Comparison of ENCODE assay signal across 17 cellular contexts in genomic region chr10:80685355-80685754, GRCh38.
DNase-seq lines count a peak whose midpoint lies in the region; ATAC-seq, FAIRE-seq and TF ChIP-seq lines count a peak whose summit lies in the region.
"Had no signal": no experiment of that assay in that cellular context is flagged by ENCODE, and none has a peak within 500 bp of the region (broad histone marks: within the 10 kb centered on the region; RNA-seq: fewer than 3 reads in every experiment).

No MANE protein-coding gene starts in this region.

- no peak for TF ChIP-seq RAD21 in HepG2 (CRISPR knock-in tag; IDR thresholded peaks at IDR 0.05)

- H3K27ac ChIP-seq in HepG2 (ENCODE audit: extremely low read length, insufficient read depth, low read length): no peak overlapping the region
- H3K27ac ChIP-seq in right lobe of liver: no peak overlapping the region
- no peak overlapping the region for H3K27ac ChIP-seq in endodermal cell (ENCODE audit: low read depth, low read length)
- H3K27ac ChIP-seq: BLaER1 treated with 17β-estradiol and CSF1 and Interleukin-3, amounts not matched to agents 10 nM and 100 nM had no signal

- no peaks in the 10 kb centered on the region for H4K20me1 ChIP-seq in HepG2 (ENCODE audit: insufficient read depth, low read length)
- H4K20me1 ChIP-seq: BLaER1 treated with 17β-estradiol and CSF1 and Interleukin-3, amounts not matched to agents 10 nM and 100 nM had no signal

- no peak overlapping the region for H3K4me2 ChIP-seq in HepG2 (ENCODE audit: low read depth, low read length)
- H3K4me2 ChIP-seq: BLaER1 treated with 17β-estradiol and CSF1 and Interleukin-3, amounts not matched to agents 10 nM and 100 nM had no signal

- BruUV-seq in HepG2 (replicated peaks; lab: Mats Ljungman, UMichigan): no TSS peak

- 1% methylated on average over 4 of the region's 4 CpGs for WGBS in HepG2 (ENCODE audit: low lambda C conversion rate)
- WGBS in right lobe of liver (ENCODE audit: insufficient coverage, low coverage, low lambda C conversion rate, missing lambda C conversion rate): 53% methylated on average over 4 of the region's 4 CpGs
- 88 to 91% methylated on average over 4 of the region's 4 CpGs for WGBS in endodermal cell (ENCODE audit: insufficient coverage in 1 of 2, insufficient read length in 1 of 2), 2 experiments

- intact Hi-C loops in HepG2 (cut with micrococcal nuclease; ENCODE audit: unreplicated experiment) (no loop called here), right lobe of liver (cut with DNase I) (no loop called here), mucosa of descending colon (cut with DNase I, micrococcal nuclease) (no loop called here)

- H3K4me1 ChIP-seq in HepG2 (ENCODE audit: insufficient read depth, low read length) (peaks cover 24% of the 10 kb centered on the region), right lobe of liver (no peaks in the 10 kb centered on the region), endodermal cell (ENCODE audit: control insufficient read depth, insufficient read depth, low read length) (peaks cover 11% of the 10 kb centered on the region), mucosa of descending colon (ENCODE audit: low read depth) (peaks cover 8% of the 10 kb centered on the region)
- H3K4me1 ChIP-seq: BLaER1 treated with 17β-estradiol and CSF1 and Interleukin-3, amounts not matched to agents 10 nM and 100 nM; HAP-1 had no signal

- H3K4me3 Mint-ChIP-seq in endodermal cell (no peak overlapping the region), type B pancreatic cell (no peak overlapping the region)
- H3K4me3 Mint-ChIP-seq: CD4-positive, alpha-beta T cell; HFFc6 had no signal

- no peaks in the 10 kb centered on the region for H3K36me3 Mint-ChIP-seq in endodermal cell (ENCODE audit: low read depth)
- H3K36me3 Mint-ChIP-seq in type B pancreatic cell: no peaks in the 10 kb centered on the region

- H3K36me3 ChIP-seq in HepG2 (replicated peaks in 1 of 2; ENCODE audit: control insufficient read depth in 1 of 2, insufficient read depth in 2 of 2, low read length in 2 of 2): no peaks in the 10 kb centered on the region
- H3K36me3 ChIP-seq in right lobe of liver: no peaks in the 10 kb centered on the region
- no peaks in the 10 kb centered on the region for H3K36me3 ChIP-seq in endodermal cell (ENCODE audit: control insufficient read depth, insufficient read depth, low read length)
- no peaks in the 10 kb centered on the region for H3K36me3 ChIP-seq in mucosa of descending colon (ENCODE audit: low read depth)
- H3K36me3 ChIP-seq: BLaER1 treated with 17β-estradiol and CSF1 and Interleukin-3, amounts not matched to agents 10 nM and 100 nM; HAP-1 had no signal

- H3K79me2 ChIP-seq in HepG2 (ENCODE audit: insufficient read depth, low read length): no peaks in the 10 kb centered on the region

- no peak overlapping the region for H3K27ac Mint-ChIP-seq in endodermal cell
- H3K27ac Mint-ChIP-seq in type B pancreatic cell: peak overlapping the region; percentile 29
- H3K27ac Mint-ChIP-seq: CD4-positive, alpha-beta T cell; HFFc6 had no signal

- no peak overlapping the region for H2AFZ ChIP-seq in HepG2 (ENCODE audit: low read length)

- CTCF ChIA-PET in HepG2 (lab: Yijun Ruan, JAX; ENCODE audit: low intra/inter-chr PET ratio, low total read pairs): no interaction called here

- no peaks in the 10 kb centered on the region for H3K9me3 Mint-ChIP-seq in endodermal cell
- H3K9me3 Mint-ChIP-seq in type B pancreatic cell: no peaks in the 10 kb centered on the region
- H3K9me3 Mint-ChIP-seq: CD4-positive, alpha-beta T cell; HFFc6 had no signal

- no peaks in the 10 kb centered on the region for H3K9me3 ChIP-seq in HepG2 (ENCODE audit: low read length)
- no peaks in the 10 kb centered on the region for H3K9me3 ChIP-seq in right lobe of liver
- no peaks in the 10 kb centered on the region for H3K9me3 ChIP-seq in endodermal cell (ENCODE audit: control insufficient read depth, low read length)
- H3K9me3 ChIP-seq in mucosa of descending colon: no peaks in the 10 kb centered on the region
- H3K9me3 ChIP-seq: BLaER1 treated with 17β-estradiol and CSF1 and Interleukin-3, amounts not matched to agents 10 nM and 100 nM; HAP-1 had no signal

- TF ChIP-seq CTCF in HepG2 (CRISPR knock-in tag; IDR thresholded peaks at IDR 0.05) (no peak), right lobe of liver (IDR thresholded peaks at IDR 0.05) (no peak), endodermal cell (conservative IDR thresholded peaks at IDR 0.05) (no peak), mucosa of descending colon (IDR thresholded peaks at IDR 0.05) (no peak), type B pancreatic cell (conservative IDR thresholded peaks at IDR 0.05) (no peak)

- H3K9ac ChIP-seq in HepG2 (ENCODE audit: insufficient read depth, low read depth, low read length): no peak overlapping the region
- H3K9ac ChIP-seq in endodermal cell (ENCODE audit: extremely low read depth, low read length, poor library complexity, severe bottlenecking): no peak overlapping the region
- H3K9ac ChIP-seq: BLaER1 treated with 17β-estradiol and CSF1 and Interleukin-3, amounts not matched to agents 10 nM and 100 nM had no signal

- H3K4me1 Mint-ChIP-seq in endodermal cell (peaks cover 14% of the 10 kb centered on the region), type B pancreatic cell (ENCODE audit: unreplicated experiment) (peaks cover 4% of the 10 kb centered on the region)

- no peak for TF ChIP-seq EP300 in HepG2 (IDR thresholded peaks at IDR 0.05; ENCODE audit: low read depth in 2 of 2, low read length in 2 of 2)
- TF ChIP-seq EP300 in HepG2 (CRISPR knock-in tag; IDR thresholded peaks at IDR 0.05; ENCODE audit: borderline replicate concordance): no peak

- H3K27me3 ChIP-seq in HepG2 (ENCODE audit: control insufficient read depth in 1 of 2, insufficient read depth in 2 of 2, low read length in 2 of 2) (no peaks in the 10 kb centered on the region), right lobe of liver (no peaks in the 10 kb centered on the region), endodermal cell (ENCODE audit: control insufficient read depth, insufficient read depth, low read length, poor library complexity, severe bottlenecking) (no peaks in the 10 kb centered on the region)
- H3K27me3 ChIP-seq: BLaER1 treated with 17β-estradiol and CSF1 and Interleukin-3, amounts not matched to agents 10 nM and 100 nM had no signal

- ATAC-seq in HepG2: peak; percentile 65; the same call in 2 of the 3 replicates
- no peak for ATAC-seq in right lobe of liver
- ATAC-seq in mucosa of descending colon: peak; percentile 94
- no peak for ATAC-seq in GM18907 (IDR thresholded peaks at IDR 0.05; ENCODE audit: unreplicated experiment)

- H3K4me3 ChIP-seq in HepG2 (replicated peaks in 1 of 3; ENCODE audit: insufficient read depth in 1 of 3, low read depth in 2 of 3, low read length in 3 of 3) (no peak overlapping the region), right lobe of liver (no peak overlapping the region), endodermal cell (ENCODE audit: low read length) (no peak overlapping the region), mucosa of descending colon (no peak overlapping the region)
- H3K4me3 ChIP-seq: BLaER1 treated with 17β-estradiol and CSF1 and Interleukin-3, amounts not matched to agents 10 nM and 100 nM; HAP-1 had no signal

- POLR2A ChIA-PET in HepG2 (lab: Yijun Ruan, JAX): no interaction called here

- peak; percentile 13 for DNase-seq in HepG2 (ENCODE audit: low spot score)
- no peak for DNase-seq in right lobe of liver
- peak; percentile 9 for DNase-seq in endodermal cell
- DNase-seq in mucosa of descending colon: peak in 1 of 3 donors; percentile 52
- no peak for DNase-seq in type B pancreatic cell (ENCODE audit: extremely low spot score, unreplicated experiment)
- DNase-seq in activated CD4-positive, alpha-beta T cell treated with anti-CD3 and anti-CD28 coated beads for 48 hours: no peak
- DNase-seq in AML-193 (lab: John Stamatoyannopoulos, UW): no peak
- DNase-seq: 8988T; CD4-positive, alpha-beta T cell; DND-41; GF-D8; HFFc6 had no signal

- in situ Hi-C loops in HepG2 (cut with HindIII; ENCODE audit: extremely low pct_ligation_motif_present, low pct_unique_long_range_greater_than_20kb): no loop called here

- no peak for FAIRE-seq in HepG2 (lab: Jason Lieb, UNC)
- FAIRE-seq: H1, HTR-8/SVneo had no signal

- H3K27me3 Mint-ChIP-seq in endodermal cell (ENCODE audit: insufficient read depth) (peaks cover 2% of the 10 kb centered on the region), type B pancreatic cell (peaks cover 7% of the 10 kb centered on the region)

- TF ChIP-seq POLR2A in HepG2 (IDR thresholded peaks at IDR 0.05; ENCODE audit: insufficient read depth in 1 of 2, low read depth in 2 of 2, low read length in 2 of 2): no peak
- no peak for TF ChIP-seq POLR2A in right lobe of liver (IDR thresholded peaks at IDR 0.05)

TF ChIP-seq in HepG2, 621 proteins besides CTCF, POLR2A, EP300 and RAD21:
- peak; percentile 57; the same call in 1 of the 2 replicates for TF ChIP-seq ZBTB20 (CRISPR knock-in tag; IDR thresholded peaks at IDR 0.05; ENCODE audit: borderline replicate concordance, low read depth)
- no peak for TF ChIP-seq ZNF460 (CRISPR knock-in tag; IDR thresholded peaks at IDR 0.05; ENCODE audit: borderline replicate concordance)
- TF ChIP-seq FOXA1 (IDR thresholded peaks at IDR 0.05): no peak
- TF ChIP-seq FOXA1 (CRISPR knock-in tag; IDR thresholded peaks at IDR 0.05): 0 out of 2 replicates have a peak, but pooled peaks have one; percentile 24
- no peak for TF ChIP-seq ZNF850 (CRISPR knock-in tag; conservative IDR thresholded peaks at IDR 0.05)
- no peak for TF ChIP-seq ZNF441 (CRISPR knock-in tag; IDR thresholded peaks at IDR 0.05; ENCODE audit: borderline replicate concordance)
- no peak for TF ChIP-seq ZNF282 (IDR thresholded peaks at IDR 0.05; ENCODE audit: partially characterized antibody)
- no peak for TF ChIP-seq ZNF674 (CRISPR knock-in tag; IDR thresholded peaks at IDR 0.05; ENCODE audit: low read depth)
- TF ChIP-seq MXD4 (CRISPR knock-in tag; IDR thresholded peaks at IDR 0.05): no peak
- TF ChIP-seq HOXA7 (CRISPR knock-in tag; IDR thresholded peaks at IDR 0.05): no peak
- TF ChIP-seq ZNF607 (CRISPR knock-in tag; IDR thresholded peaks at IDR 0.05; ENCODE audit: borderline replicate concordance): no peak
TF ChIP-seq in HepG2: peak in this region for 2.

Comparison
In these comparisons a context has a peak if more than half of its experiments do, and no peak if none do; other contexts are left out.
1. ATAC-seq: peak in HepG2 (single experiment) and mucosa of descending colon (single experiment); none in right lobe of liver (0 of 4) and GM18907 (single experiment).
2. DNase-seq: peak in HepG2 (single experiment) and endodermal cell (single experiment); none in right lobe of liver (0 of 3), type B pancreatic cell (single experiment), activated CD4-positive, alpha-beta T cell treated with anti-CD3 and anti-CD28 coated beads for 48 hours (single experiment) and AML-193 (0 of 2).